33 cellular contexts compared by ENCODE assay signal in the genomic region with DNA sequence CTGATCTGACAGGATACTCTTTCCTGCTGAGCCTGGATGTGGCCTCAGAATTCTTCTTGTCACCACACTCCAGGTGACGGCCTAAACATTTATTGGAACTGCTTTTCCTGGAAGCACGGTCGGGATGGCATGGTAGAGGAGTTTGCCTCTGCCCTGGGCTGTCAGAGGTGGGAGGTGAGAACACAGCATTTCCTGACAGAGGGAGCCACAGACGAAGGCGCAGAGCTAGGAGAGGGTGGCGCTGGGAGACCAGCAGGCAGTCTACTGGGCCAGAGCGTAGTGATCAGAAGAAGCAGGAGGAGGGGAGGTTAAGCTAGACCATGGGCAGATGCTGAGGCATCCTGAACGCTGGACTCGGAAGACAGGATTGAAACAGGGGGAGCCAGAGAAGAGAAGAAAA.
"Had no signal": no experiment of that assay in that cellular context is flagged by ENCODE, and none has a peak within 500 bp of the region (broad histone marks: within the 10 kb centered on the region; RNA-seq: fewer than 3 reads in every experiment).

No MANE protein-coding gene starts in this region.

- H3K4me2 ChIP-seq: KMS-11 had no signal

- H3K36me3 ChIP-seq: MG63 had no signal

- H3K9ac ChIP-seq: KMS-11 had no signal

- H3K27ac ChIP-seq: KMS-11 had no signal

- DNase-seq: Kasumi-1, KG1, MG63, MM.1S, MV-4-11, NCI-H1048, NCI-H1092, NCI-H1092 treated with DMSO at 0.1 percent for 48 hours, NCI-H1105, NCI-H1105 treated with DMSO at 0.1 percent for 48 hours, NCI-H1417, NCI-H1417 treated with DMSO at 0.1 percent for 48 hours, NCI-H1436, NCI-H1436 treated with DMSO at 0.1 percent for 48 hours, NCI-H146, NCI-H1694, NCI-H1694 treated with DMSO at 0.1 percent for 48 hours, NCI-H187, NCI-H187 treated with DMSO at 0.1 percent for 48 hours, NCI-H1930, NCI-H2029, NCI-H2029 treated with DMSO at 0.1 percent for 48 hours, NCI-H2081, NCI-H2081 treated with DMSO at 0.1 percent for 48 hours, NCI-H2107, NCI-H2171, NCI-H2171 treated with DMSO at 0.1 percent for 48 hours, NCI-H2227 treated with DMSO at 0.1 percent for 48 hours, NCI-H226, NCI-H345, NCI-H446, NCI-H446 treated with DMSO at 0.1 percent for 48 hours had no signal

- H3K9me3 ChIP-seq: MG63 had no signal

- H3K4me3 ChIP-seq: MG63 had no signal
